ENCODE assay signal across 11 cellular contexts in genomic region chr9:20043035-20043434, GRCh38.
DNase-seq lines count a peak whose midpoint lies in the region; ATAC-seq and TF ChIP-seq lines count a peak whose summit lies in the region.
"Had no signal": no experiment of that assay in that cellular context is flagged by ENCODE, and none has a peak within 500 bp of the region (broad histone marks: within the 10 kb centered on the region; RNA-seq: fewer than 3 reads in every experiment).

No MANE protein-coding gene starts in this region.

- no peak for DNase-seq in activated CD4-positive, alpha-beta memory T cell treated with anti-CD3 and anti-CD28 coated beads, Interleukin-2, amount 10 ng/mL, durations not matched to agents 7 days and 5 days
- no peak for DNase-seq in iPS-NIHi7 (ENCODE audit: extremely low spot score)
- DNase-seq in NCI-H1092 (lab: John Stamatoyannopoulos, UW): no peak
- no peak for DNase-seq in ascending aorta (ENCODE audit: low spot score in 2 of 2)
- DNase-seq in substantia nigra (lab: John Stamatoyannopoulos, UW): no peak
- DNase-seq: hippocampal formation, occipital lobe, WERI-Rb-1 had no signal

- peak overlapping the region; percentile 63 for H3K4me3 Mint-ChIP-seq in activated CD4-positive, alpha-beta memory T cell treated with anti-CD3 and anti-CD28 coated beads, Interleukin-2, amount 10 ng/mL, durations not matched to agents 7 days and 5 days

- no peaks in the 10 kb centered on the region for H3K9me3 Mint-ChIP-seq in activated CD4-positive, alpha-beta memory T cell treated with anti-CD3 and anti-CD28 coated beads, Interleukin-2, amount 10 ng/mL, durations not matched to agents 7 days and 5 days

- no peak overlapping the region for H3K27ac ChIP-seq in ACC112 (ENCODE audit: low read depth, low read length)
- H3K27ac ChIP-seq in ascending aorta: no peak overlapping the region
- H3K27ac ChIP-seq in substantia nigra (ENCODE audit: low read depth, low read length, poor library complexity, severe bottlenecking): no peak overlapping the region
- H3K27ac ChIP-seq: WERI-Rb-1 had no signal

- H2AFZ ChIP-seq in ACC112 (ENCODE audit: low read length, unreplicated experiment): peak overlapping the region; percentile 87

- no peaks in the 10 kb centered on the region for H3K27me3 Mint-ChIP-seq in activated CD4-positive, alpha-beta memory T cell treated with anti-CD3 and anti-CD28 coated beads, Interleukin-2, amount 10 ng/mL, durations not matched to agents 7 days and 5 days

- peak overlapping the region; percentile 80 for H3K27ac Mint-ChIP-seq in activated CD4-positive, alpha-beta memory T cell treated with anti-CD3 and anti-CD28 coated beads, Interleukin-2, amount 10 ng/mL, durations not matched to agents 7 days and 5 days

- H3K36me3 ChIP-seq in ACC112 (ENCODE audit: insufficient read depth, low read length) (no peaks in the 10 kb centered on the region), ascending aorta (no peaks in the 10 kb centered on the region)
- H3K36me3 ChIP-seq: WERI-Rb-1 had no signal

- H3K27me3 ChIP-seq in ACC112 (ENCODE audit: insufficient read depth, low read length): no peaks in the 10 kb centered on the region
- no peaks in the 10 kb centered on the region for H3K27me3 ChIP-seq in ascending aorta

- H3K36me3 Mint-ChIP-seq in activated CD4-positive, alpha-beta memory T cell treated with anti-CD3 and anti-CD28 coated beads, Interleukin-2, amount 10 ng/mL, durations not matched to agents 7 days and 5 days (ENCODE audit: low read depth): no peaks in the 10 kb centered on the region

- H3K4me3 ChIP-seq in ACC112 (ENCODE audit: low read depth, low read length): peak overlapping the region; percentile 17; the same call in 1 of the 2 replicates
- no peak overlapping the region for H3K4me3 ChIP-seq in ascending aorta

- H3K4me1 ChIP-seq in ACC112 (ENCODE audit: control insufficient read depth, insufficient read depth, low read length, unreplicated experiment): peaks cover 6% of the 10 kb centered on the region
- H3K4me1 ChIP-seq in ascending aorta: no peaks in the 10 kb centered on the region

- POLR2A ChIA-PET in activated CD4-positive, alpha-beta memory T cell treated with anti-CD3 and anti-CD28 coated beads, Interleukin-2, amount 10 ng/mL, durations not matched to agents 7 days and 5 days (lab: Charles Lee): interaction anchor here (1.3 to 1.6 kb wide), 3 partner anchors 166 to 579 kb away, joined by 3 to 5 read pairs (median 3); partner anchors contain the start of gene MLLT3

- no peak for TF ChIP-seq CTCF in ascending aorta (IDR thresholded peaks at IDR 0.05)

- H3K9me3 ChIP-seq in ascending aorta: no peaks in the 10 kb centered on the region

- ATAC-seq in GM19035 (IDR thresholded peaks at IDR 0.05; ENCODE audit: unreplicated experiment) (peak; percentile 73), HG02938 (IDR thresholded peaks at IDR 0.05; ENCODE audit: unreplicated experiment) (peak; percentile 71)

- CTCF ChIA-PET in activated CD4-positive, alpha-beta memory T cell treated with anti-CD3 and anti-CD28 coated beads, Interleukin-2, amount 10 ng/mL, durations not matched to agents 7 days and 5 days (lab: Charles Lee): interaction anchor here (0.9 to 1.3 kb wide), 2 partner anchors 44 to 119 kb away, joined by 4 read pairs; no protein-coding TSS in a partner anchor

- peaks cover 26% of the 10 kb centered on the region for H3K4me1 Mint-ChIP-seq in activated CD4-positive, alpha-beta memory T cell treated with anti-CD3 and anti-CD28 coated beads, Interleukin-2, amount 10 ng/mL, durations not matched to agents 7 days and 5 days

- no peaks in the 10 kb centered on the region for H3K79me2 ChIP-seq in ACC112 (ENCODE audit: control insufficient read depth, insufficient read depth, low read length, unreplicated experiment)

- intact Hi-C loops in ascending aorta (cut with DNase I): no loop called here
